18 cellular contexts compared by ENCODE assay signal in genomic region chr19:29855771-29856510, GRCh38. TPM values are rescaled to one million over a fixed set of nuclear protein-coding genes. Genes with fewer than 3 reads are reported as not detected.
"Had no signal": no experiment of that assay in that cellular context is flagged by ENCODE, and none has a peak within 500 bp of the region (broad histone marks: within the 10 kb centered on the region; RNA-seq: fewer than 3 reads in every experiment).

No MANE protein-coding gene starts in this region.

- DNase-seq: activated CD4-positive, alpha-beta T cell treated with anti-CD3 and anti-CD28 coated beads, Interleukin-2, amount 10 ng/mL, durations not matched to agents 24 days and 14 days; activated CD4-positive, CD25-positive, alpha-beta regulatory T cell; activated CD8-positive, alpha-beta memory T cell treated with anti-CD3 and anti-CD28 coated beads, Interleukin-2, amount 50 U/mL, for 4 hours; activated CD8-positive, alpha-beta T cell treated with anti-CD3 and anti-CD28 coated beads, Interleukin-2, amount 10 ng/mL, durations not matched to agents 7 days and 5 days; activated gamma-delta T cell; activated naive CD8-positive, alpha-beta T cell treated with anti-CD3 and anti-CD28 coated beads for 36 hours; activated T-cell treated with anti-CD3 and anti-CD28 coated beads, Interleukin-2, amount 50 U/mL, for 72 hours; body of pancreas; central memory CD4-positive, alpha-beta T cell; effector memory CD4-positive, alpha-beta T cell; foreskin keratinocyte; glutamatergic neuron; kidney glomerular epithelial cell; ovary; stimulated activated CD4-positive, alpha-beta T cell treated with anti-CD3 and anti-CD28 coated beads, Interleukin-1b, Interleukin-23, amount 100 ng/mL, for 48 hours; T-helper 2 cell; thyroid gland; uterus had no signal

- H3K9me3 ChIP-seq: body of pancreas, ovary, thyroid gland, uterus had no signal

- H3K27me3 ChIP-seq: body of pancreas, foreskin keratinocyte, ovary, thyroid gland had no signal

- H3K36me3 ChIP-seq: ovary, thyroid gland, uterus had no signal

- H3K27ac ChIP-seq: body of pancreas, foreskin keratinocyte, ovary, thyroid gland, uterus had no signal

- H3K4me1 ChIP-seq: foreskin keratinocyte, thyroid gland, uterus had no signal

- H3K4me3 ChIP-seq: body of pancreas, ovary, thyroid gland, uterus had no signal

RNA-seq across cellular contexts. Expression of gene CCNE1, which starts 44.1 kb away (rescaled TPM):
- total RNA-seq: body of pancreas had no signal
